27 cellular contexts compared by ENCODE assay signal in genomic region chr3:65562444-65562843, GRCh38.
"Had no signal": no experiment of that assay in that cellular context is flagged by ENCODE, and none has a peak within 500 bp of the region (broad histone marks: within the 10 kb centered on the region; RNA-seq: fewer than 3 reads in every experiment).

No MANE protein-coding gene starts in this region.

- H3K4me3 ChIP-seq: ascending aorta, breast epithelium, cardiac muscle cell, colonic mucosa had no signal

- H3K27me3 ChIP-seq: ascending aorta, breast epithelium, cardiac muscle cell, colonic mucosa had no signal

- H3K36me3 ChIP-seq: ascending aorta, breast epithelium, cardiac muscle cell, colonic mucosa had no signal

- H3K27ac ChIP-seq: ascending aorta, breast epithelium, cardiac muscle cell, colonic mucosa had no signal

- H3K4me3 Mint-ChIP-seq: activated CD4-positive, alpha-beta memory T cell treated with anti-CD3 and anti-CD28 coated beads, Interleukin-2, amount 10 ng/mL, durations not matched to agents 7 days and 5 days; activated CD4-positive, alpha-beta T cell treated with anti-CD3 and anti-CD28 coated beads, Interleukin-2, amount 10 ng/mL, durations not matched to agents 7 days and 5 days; activated naive CD4-positive, alpha-beta T cell treated with anti-CD3 and anti-CD28 coated beads, Interleukin-2, amount 10 ng/mL, durations not matched to agents 7 days and 5 days; activated naive CD8-positive, alpha-beta T cell treated with anti-CD3 and anti-CD28 coated beads, Interleukin-2, amount 10 ng/mL, durations not matched to agents 7 days and 5 days; activated T-cell treated with anti-CD3 and anti-CD28 coated beads, Interleukin-2, amount 50 U/mL, for 24 hours; activated T-cell treated with anti-CD3 and anti-CD28 coated beads, Interleukin-2, amount 50 U/mL, for 72 hours; brain; endodermal cell had no signal

- FAIRE-seq: frontal cortex had no signal

- H3K36me3 Mint-ChIP-seq: activated naive CD4-positive, alpha-beta T cell treated with anti-CD3 and anti-CD28 coated beads, Interleukin-2, amount 10 ng/mL, durations not matched to agents 7 days and 5 days; activated naive CD4-positive, alpha-beta T cell treated with anti-CD3 and anti-CD28 coated beads, Interleukin-2, amount 50 U/mL, for 72 hours; activated naive CD8-positive, alpha-beta T cell treated with anti-CD3 and anti-CD28 coated beads, Interleukin-2, amount 10 ng/mL, durations not matched to agents 7 days and 5 days had no signal

- H3K27me3 Mint-ChIP-seq: activated CD4-positive, alpha-beta memory T cell treated with anti-CD3 and anti-CD28 coated beads, Interleukin-2, amount 10 ng/mL, durations not matched to agents 7 days and 5 days; activated CD4-positive, alpha-beta T cell treated with anti-CD3 and anti-CD28 coated beads, Interleukin-2, amount 10 ng/mL, durations not matched to agents 7 days and 5 days; activated naive CD4-positive, alpha-beta T cell treated with anti-CD3 and anti-CD28 coated beads, Interleukin-2, amount 10 ng/mL, durations not matched to agents 7 days and 5 days; activated naive CD8-positive, alpha-beta T cell treated with anti-CD3 and anti-CD28 coated beads, Interleukin-2, amount 10 ng/mL, durations not matched to agents 7 days and 5 days; activated T-cell treated with anti-CD3 and anti-CD28 coated beads, Interleukin-2, amount 50 U/mL, for 24 hours; brain had no signal

- H3K27ac Mint-ChIP-seq: activated CD4-positive, alpha-beta memory T cell treated with anti-CD3 and anti-CD28 coated beads, Interleukin-2, amount 10 ng/mL, durations not matched to agents 7 days and 5 days; activated CD4-positive, alpha-beta T cell treated with anti-CD3 and anti-CD28 coated beads, Interleukin-2, amount 10 ng/mL, durations not matched to agents 7 days and 5 days; activated naive CD4-positive, alpha-beta T cell treated with anti-CD3 and anti-CD28 coated beads, Interleukin-2, amount 10 ng/mL, durations not matched to agents 7 days and 5 days; activated naive CD4-positive, alpha-beta T cell treated with anti-CD3 and anti-CD28 coated beads, Interleukin-2, amount 50 U/mL, for 72 hours; activated naive CD8-positive, alpha-beta T cell treated with anti-CD3 and anti-CD28 coated beads, Interleukin-2, amount 10 ng/mL, durations not matched to agents 7 days and 5 days; activated T-cell treated with anti-CD3 and anti-CD28 coated beads, Interleukin-2, amount 50 U/mL, for 24 hours; activated T-cell treated with anti-CD3 and anti-CD28 coated beads, Interleukin-2, amount 50 U/mL, for 72 hours; endodermal cell had no signal

- H3K9me3 Mint-ChIP-seq: activated CD4-positive, alpha-beta memory T cell treated with anti-CD3 and anti-CD28 coated beads, Interleukin-2, amount 10 ng/mL, durations not matched to agents 7 days and 5 days; activated CD4-positive, alpha-beta T cell treated with anti-CD3 and anti-CD28 coated beads, Interleukin-2, amount 10 ng/mL, durations not matched to agents 7 days and 5 days; activated naive CD4-positive, alpha-beta T cell treated with anti-CD3 and anti-CD28 coated beads, Interleukin-2, amount 10 ng/mL, durations not matched to agents 7 days and 5 days; activated naive CD4-positive, alpha-beta T cell treated with anti-CD3 and anti-CD28 coated beads, Interleukin-2, amount 50 U/mL, for 72 hours; activated naive CD8-positive, alpha-beta T cell treated with anti-CD3 and anti-CD28 coated beads, Interleukin-2, amount 10 ng/mL, durations not matched to agents 7 days and 5 days; activated T-cell treated with anti-CD3 and anti-CD28 coated beads, Interleukin-2, amount 50 U/mL, for 24 hours; activated T-cell treated with anti-CD3 and anti-CD28 coated beads, Interleukin-2, amount 50 U/mL, for 72 hours; brain; endodermal cell had no signal

- DNase-seq: activated CD4-positive, alpha-beta memory T cell treated with anti-CD3 and anti-CD28 coated beads, Interleukin-2, amount 10 ng/mL, durations not matched to agents 7 days and 5 days; activated CD4-positive, alpha-beta T cell treated with anti-CD3 and anti-CD28 coated beads for 1 hour; activated CD4-positive, alpha-beta T cell treated with anti-CD3 and anti-CD28 coated beads for 4 hours; activated CD4-positive, alpha-beta T cell treated with anti-CD3 and anti-CD28 coated beads, Interleukin-2, amount 10 ng/mL, durations not matched to agents 7 days and 5 days; activated CD4-positive, alpha-beta T cell treated with anti-CD3 and anti-CD28 coated beads, Interleukin-2, amount 50 U/mL, for 4 hours; activated CD8-positive, alpha-beta memory T cell treated with anti-CD3 and anti-CD28 coated beads, Interleukin-2, amount 50 U/mL, for 48 hours; activated gamma-delta T cell; activated naive CD4-positive, alpha-beta T cell; activated naive CD4-positive, alpha-beta T cell treated with anti-CD3 and anti-CD28 coated beads, Interleukin-2, amount 10 ng/mL, durations not matched to agents 7 days and 5 days; activated naive CD8-positive, alpha-beta T cell treated with anti-CD3 and anti-CD28 coated beads, Interleukin-2, amount 10 ng/mL, durations not matched to agents 7 days and 5 days; activated T-cell treated with anti-CD3 and anti-CD28 coated beads for 4 hours; activated T-cell treated with anti-CD3 and anti-CD28 coated beads, Interleukin-2, amount 50 U/mL, for 24 hours; activated T-cell treated with anti-CD3 and anti-CD28 coated beads, Interleukin-2, amount 50 U/mL, for 72 hours; central memory CD4-positive, alpha-beta T cell; cerebellar nuclear complex; colonic mucosa; effector CD8-positive, alpha-beta T cell; endodermal cell; head of caudate nucleus; T-helper 2 cell had no signal

- H3K4me1 Mint-ChIP-seq: activated CD4-positive, alpha-beta memory T cell treated with anti-CD3 and anti-CD28 coated beads, Interleukin-2, amount 10 ng/mL, durations not matched to agents 7 days and 5 days; activated CD4-positive, alpha-beta T cell treated with anti-CD3 and anti-CD28 coated beads, Interleukin-2, amount 10 ng/mL, durations not matched to agents 7 days and 5 days; activated naive CD4-positive, alpha-beta T cell treated with anti-CD3 and anti-CD28 coated beads, Interleukin-2, amount 10 ng/mL, durations not matched to agents 7 days and 5 days; activated naive CD8-positive, alpha-beta T cell treated with anti-CD3 and anti-CD28 coated beads, Interleukin-2, amount 10 ng/mL, durations not matched to agents 7 days and 5 days had no signal

- H3K4me1 ChIP-seq: breast epithelium, colonic mucosa had no signal

- ATAC-seq: activated naive CD4-positive, alpha-beta T cell treated with anti-CD3 and anti-CD28 coated beads, Interleukin-2, amount 50 U/mL, for 72 hours; activated T-cell treated with anti-CD3 and anti-CD28 coated beads, Interleukin-2, amount 50 U/mL, for 72 hours; esophagus mucosa had no signal

- H3K9me3 ChIP-seq: ascending aorta, breast epithelium, colonic mucosa had no signal
